In the genomic region with DNA sequence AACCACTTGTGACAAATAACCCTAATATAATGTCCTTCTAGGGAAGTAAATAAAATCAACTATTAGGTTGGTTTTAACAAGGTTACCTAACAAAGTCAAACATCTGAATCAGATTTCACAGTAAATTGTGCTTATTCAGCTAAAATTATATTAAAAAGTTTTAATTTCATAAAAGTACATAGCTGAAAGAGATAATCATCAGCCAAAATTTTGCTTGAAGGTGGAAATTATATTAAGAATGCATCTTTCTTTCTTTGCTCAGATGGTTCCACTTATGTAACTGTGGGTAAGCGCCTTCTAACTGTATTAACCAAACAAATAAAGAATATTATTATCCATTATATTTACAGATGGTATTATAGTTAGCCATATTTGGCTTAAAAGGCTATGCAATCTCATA, we compare ENCODE assay signal across 17 cellular contexts.
DNase-seq lines count a peak whose midpoint lies in the region; ATAC-seq and TF ChIP-seq lines count a peak whose summit lies in the region.
"Had no signal": no experiment of that assay in that cellular context is flagged by ENCODE, and none has a peak within 500 bp of the region (broad histone marks: within the 10 kb centered on the region; RNA-seq: fewer than 3 reads in every experiment).

No MANE protein-coding gene starts in this region.

- H3K9me1 ChIP-seq in IMR-90 (ENCODE audit: insufficient read depth, low read length), result no peaks in the 10 kb centered on the region

- no peak overlapping the region for H2AK9ac ChIP-seq in IMR-90 (replicated peaks; ENCODE audit: low read depth, low read length, poor library complexity)

- in situ Hi-C loops in IMR-90 (cut with MboI; ENCODE audit: low sequenced_read_pairs), result no loop called here

- H4K20me1 ChIP-seq in IMR-90 (ENCODE audit: insufficient read depth, low read length), result no peaks in the 10 kb centered on the region
- H4K20me1 ChIP-seq: BLaER1 had no signal

- H2AK5ac ChIP-seq in IMR-90 (ENCODE audit: low read depth, low read length), result no peak overlapping the region

- no peak overlapping the region for H2BK5ac ChIP-seq in IMR-90 (ENCODE audit: low read depth, low read length, poor library complexity, severe bottlenecking)

- no peak overlapping the region for H2AFZ ChIP-seq in IMR-90 (replicated peaks; ENCODE audit: low read length, poor library complexity)
- H2AFZ ChIP-seq: GM23338 had no signal

- no peak for DNase-seq in IMR-90
- peak; percentile 42 for DNase-seq in SK-N-MC (ENCODE audit: low read depth, low spot score)
- no peak for DNase-seq in NCI-H1105 treated with DMSO at 0.1 percent for 48 hours (lab: John Stamatoyannopoulos, UW)
- no peak for DNase-seq in GM10248 (ENCODE audit: extremely low spot score)
- DNase-seq in HUDEP-2 (lab: John Stamatoyannopoulos, UW; ENCODE audit: unreplicated experiment in 76 of 76), result no peak
- DNase-seq: CD4-positive, CD25-positive, alpha-beta regulatory T cell; CD8-positive, alpha-beta T cell; DND-41; HFFc6 had no signal

- no TSS peak for BruUV-seq in IMR-90 (replicated peaks; lab: Mats Ljungman, UMichigan)

- H2BK15ac ChIP-seq in IMR-90 (ENCODE audit: low read depth, low read length), result no peak overlapping the region

- H3K36me3 ChIP-seq in IMR-90 (ENCODE audit: control insufficient read depth, insufficient read depth, low read length) (no peaks in the 10 kb centered on the region), SK-N-MC (ENCODE audit: insufficient read depth, low read length) (no peaks in the 10 kb centered on the region)
- H3K36me3 ChIP-seq: BLaER1, HAP-1 had no signal

- no peak overlapping the region for H4K8ac ChIP-seq in IMR-90 (ENCODE audit: low read depth in 2 of 2, low read length in 2 of 2)

- no peak overlapping the region for H3K4me2 ChIP-seq in IMR-90 (ENCODE audit: low read depth, low read length)
- H3K4me2 ChIP-seq: BLaER1, GM23338 had no signal

- H3K9ac ChIP-seq in IMR-90 (ENCODE audit: low read depth, low read length) (no peak overlapping the region), SK-N-MC (ENCODE audit: insufficient read length) (no peak overlapping the region)
- H3K9ac ChIP-seq: BLaER1 had no signal

- no peak overlapping the region for H3K4ac ChIP-seq in IMR-90 (ENCODE audit: low read depth, low read length)

- no peak overlapping the region for H4K5ac ChIP-seq in IMR-90 (ENCODE audit: low read depth, low read length)

- dilution Hi-C loops in IMR-90 (cut with HindIII; ENCODE audit: low sequenced_read_pairs, unreplicated experiment), result no loop called here

- H3K27ac ChIP-seq in 22Rv1, result peak overlapping the region; percentile 64
- no peak overlapping the region for H3K27ac ChIP-seq in IMR-90 (ENCODE audit: insufficient read depth, low read length)
- peak overlapping the region; percentile 60 for H3K27ac ChIP-seq in SK-N-MC
- H3K27ac ChIP-seq in VCaP, result peak overlapping the region; percentile 45; the same call in 1 of the 2 replicates
- H3K27ac ChIP-seq: BLaER1, C4-2B had no signal

- no peaks in the 10 kb centered on the region for H3K4me1 ChIP-seq in IMR-90 (ENCODE audit: control insufficient read depth, insufficient read depth, low read length)
- H3K4me1 ChIP-seq: BLaER1, HAP-1 had no signal

- no peak for TF ChIP-seq RAD21 in IMR-90 (IDR thresholded peaks at IDR 0.05; ENCODE audit: low read length)

- no peak overlapping the region for H3K14ac ChIP-seq in IMR-90 (replicated peaks; ENCODE audit: low read depth, low read length)

- H3K4me3 ChIP-seq in IMR-90 (ENCODE audit: insufficient read depth, low read depth, low read length) (no peak overlapping the region), SK-N-MC (peak overlapping the region; percentile 18; the same call in 1 of the 2 replicates)
- H3K4me3 ChIP-seq: BLaER1, GM12878, GM23338, HAP-1 had no signal

- no CpG with 5 or more reads among the region's 1 CpG for WGBS in IMR-90 (ENCODE audit: extremely low coverage in 2 of 2, insufficient read length in 1 of 2), 2 experiments

- no peak overlapping the region for H3K23ac ChIP-seq in IMR-90 (ENCODE audit: low read depth, low read length)

- H3K79me1 ChIP-seq in IMR-90 (ENCODE audit: low read depth in 1 of 2, low read length in 2 of 2), result no peaks in the 10 kb centered on the region

- POLR2A ChIA-PET in IMR-90 (lab: Charles Lee; ENCODE audit: unreplicated experiment), result no interaction called here
- POLR2A ChIA-PET in GM10248 (lab: Yijun Ruan, JAX), result no interaction called here

- TF ChIP-seq POLR2A in IMR-90 (IDR thresholded peaks at IDR 0.05; ENCODE audit: low read depth, low read length), result no peak

- no peak overlapping the region for H4K91ac ChIP-seq in IMR-90 (ENCODE audit: insufficient read depth, low read depth, low read length)

- no peak for TF ChIP-seq CTCF in 22Rv1 (IDR thresholded peaks at IDR 0.05)
- no peak for TF ChIP-seq CTCF in IMR-90 (conservative IDR thresholded peaks at IDR 0.05; ENCODE audit: low read depth, low read length)
- no peak for TF ChIP-seq CTCF in VCaP (conservative IDR thresholded peaks at IDR 0.05)
- TF ChIP-seq CTCF in GM10248 (IDR thresholded peaks at IDR 0.05; ENCODE audit: control extremely low read depth, extremely low read depth, low read depth, missing control alignments), result no peak

- no peak overlapping the region for H2BK120ac ChIP-seq in IMR-90 (ENCODE audit: low read depth, low read length)

- CTCF ChIA-PET in IMR-90 (lab: Yijun Ruan, JAX), result no interaction called here
- CTCF ChIA-PET in GM10248 (lab: Yijun Ruan, JAX), result interaction anchor here (0.9 kb wide), 1 partner anchor 7 kb away, joined by 3 read pairs; no protein-coding TSS in a partner anchor

- no peak overlapping the region for H3K18ac ChIP-seq in IMR-90 (ENCODE audit: low read depth, low read length)

- no peak overlapping the region for H2BK20ac ChIP-seq in IMR-90 (ENCODE audit: low read depth, low read length)

- H3K9me3 ChIP-seq in IMR-90 (ENCODE audit: control insufficient read depth, insufficient read depth, low read length) (no peaks in the 10 kb centered on the region), SK-N-MC (ENCODE audit: low read depth, low read length) (no peaks in the 10 kb centered on the region; the same call in 1 of the 2 replicates)
- H3K9me3 ChIP-seq: HAP-1 had no signal

- no peak overlapping the region for H3K56ac ChIP-seq in IMR-90 (ENCODE audit: extremely low read depth, insufficient read depth, low read length)

- intact Hi-C loops in IMR-90 (cut with micrococcal nuclease), result no loop called here

- no peak for ATAC-seq in IMR-90 (ENCODE audit: low read depth)
- no peak for ATAC-seq in GM21528 (IDR thresholded peaks at IDR 0.05; ENCODE audit: low FRiP score, unreplicated experiment)
- ATAC-seq: CD8-positive, alpha-beta T cell; GM12878; GM23338 had no signal

- no peaks in the 10 kb centered on the region for H3K27me3 ChIP-seq in IMR-90 (ENCODE audit: control insufficient read depth, insufficient read depth, low read length)
- H3K27me3 ChIP-seq: BLaER1 had no signal

TF ChIP-seq in IMR-90, 13 proteins besides CTCF, POLR2A, EP300 and RAD21:
- TF ChIP-seq MAFK (IDR thresholded peaks at IDR 0.05; ENCODE audit: low read depth, low read length) (peak; percentile 91), CHD1 (IDR thresholded peaks at IDR 0.05; ENCODE audit: low read depth, low read length) (no peak)
